Comparison of ENCODE assay signal across 9 cellular contexts in genomic region chr15:60583946-60584345, GRCh38.
DNase-seq lines count a peak whose midpoint lies in the region; ATAC-seq and TF ChIP-seq lines count a peak whose summit lies in the region.
"Had no signal": no experiment of that assay in that cellular context is flagged by ENCODE, and none has a peak within 500 bp of the region (broad histone marks: within the 10 kb centered on the region; RNA-seq: fewer than 3 reads in every experiment).

No MANE protein-coding gene starts in this region.

- peak; percentile 11 for TF ChIP-seq CTCF in GM06990 (IDR thresholded peaks at IDR 0.05; ENCODE audit: insufficient read depth, low read length, poor library complexity, severe bottlenecking)
- no peak for TF ChIP-seq CTCF in right atrium auricular region (IDR thresholded peaks at IDR 0.05)

- H3K27me3 ChIP-seq in CD4-positive, CD25-positive, alpha-beta regulatory T cell (ENCODE audit: control insufficient read depth, insufficient read depth, low read length) = no peaks in the 10 kb centered on the region
- H3K27me3 ChIP-seq in GM06990 (replicated peaks; ENCODE audit: control insufficient read depth, insufficient read depth, low read length) (no peaks in the 10 kb centered on the region), right atrium auricular region (no peaks in the 10 kb centered on the region)

- DNase-seq in CD4-positive, CD25-positive, alpha-beta regulatory T cell = peak in 1 of 3 donors; percentile 53
- DNase-seq in GM06990 (ENCODE audit: extremely low read depth, insufficient read length) (no peak), islet precursor cell (peak; percentile 59), cerebellar nuclear complex (lab: John Stamatoyannopoulos, UW) (no peak), right atrium auricular region (ENCODE audit: low spot score) (no peak)
- DNase-seq: stimulated activated CD4-positive, alpha-beta T cell treated with anti-CD3 and anti-CD28 coated beads, Interleukin-15, amount 100 ng/mL, for 24 hours had no signal

- H3K27me3 Mint-ChIP-seq in CD4-positive, CD25-positive, alpha-beta regulatory T cell = no peaks in the 10 kb centered on the region
- no peaks in the 10 kb centered on the region for H3K27me3 Mint-ChIP-seq in T-helper 1 cell treated with Interleukin-12 subunit alpha and Interleukin-12 subunit beta and Interleukin-4 antibody, amounts not matched to agents 30 μg/mL and 1 μg/mL, for 36 hours (ENCODE audit: low read depth)

- no peak for ATAC-seq in CD4-positive, CD25-positive, alpha-beta regulatory T cell (ENCODE audit: low read depth in 2 of 2)
- ATAC-seq in HG03442 (IDR thresholded peaks at IDR 0.05; ENCODE audit: unreplicated experiment) = no peak

- H3K27ac ChIP-seq in CD4-positive, CD25-positive, alpha-beta regulatory T cell (ENCODE audit: insufficient read depth, low read length, poor library complexity, severe bottlenecking) = peak overlapping the region; percentile 95
- peak overlapping the region in 1 of 2 donors; percentile 2 for H3K27ac ChIP-seq in right atrium auricular region

- no peaks in the 10 kb centered on the region for H3K9me3 Mint-ChIP-seq in CD4-positive, CD25-positive, alpha-beta regulatory T cell
- no peaks in the 10 kb centered on the region for H3K9me3 Mint-ChIP-seq in T-helper 1 cell treated with Interleukin-12 subunit alpha and Interleukin-12 subunit beta and Interleukin-4 antibody, amounts not matched to agents 30 μg/mL and 1 μg/mL, for 36 hours
- H3K9me3 Mint-ChIP-seq: nephron had no signal

- peaks cover 0 to 8% of the 10 kb centered on the region in 2 experiments for H3K9me3 ChIP-seq in CD4-positive, CD25-positive, alpha-beta regulatory T cell (ENCODE audit: control insufficient read depth in 2 of 2, low read length in 2 of 2)
- H3K9me3 ChIP-seq in right atrium auricular region = no peaks in the 10 kb centered on the region

- H3K4me3 ChIP-seq in CD4-positive, CD25-positive, alpha-beta regulatory T cell (ENCODE audit: low read depth, low read length) = peak overlapping the region; percentile 99
- H3K4me3 ChIP-seq in GM06990 (replicated peaks; ENCODE audit: low read depth, low read length) (no peak overlapping the region), right atrium auricular region (no peak overlapping the region)

- H3K4me1 ChIP-seq in CD4-positive, CD25-positive, alpha-beta regulatory T cell (ENCODE audit: control insufficient read depth, insufficient read depth, low read length, poor library complexity, severe bottlenecking) = peaks cover 97% of the 10 kb centered on the region
- peaks cover 0 to 18% of the 10 kb centered on the region in 2 donors for H3K4me1 ChIP-seq in right atrium auricular region

- H3K4me1 Mint-ChIP-seq in CD4-positive, CD25-positive, alpha-beta regulatory T cell = peaks cover 53 to 99% (median 81%) of the 10 kb centered on the region in 4 donors
- H3K4me1 Mint-ChIP-seq in T-helper 1 cell treated with Interleukin-12 subunit alpha and Interleukin-12 subunit beta and Interleukin-4 antibody, amounts not matched to agents 30 μg/mL and 1 μg/mL, for 36 hours (ENCODE audit: low read depth) = peaks cover 86% of the 10 kb centered on the region

- H3K36me3 ChIP-seq in CD4-positive, CD25-positive, alpha-beta regulatory T cell (ENCODE audit: control insufficient read depth, insufficient read depth, low read length) = no peaks in the 10 kb centered on the region
- H3K36me3 ChIP-seq in GM06990 (ENCODE audit: control insufficient read depth, insufficient read depth, low read length) (no peaks in the 10 kb centered on the region), right atrium auricular region (no peaks in the 10 kb centered on the region)

- H3K36me3 Mint-ChIP-seq in CD4-positive, CD25-positive, alpha-beta regulatory T cell = peaks cover 5% of the 10 kb centered on the region
- H3K36me3 Mint-ChIP-seq in T-helper 1 cell treated with Interleukin-12 subunit alpha and Interleukin-12 subunit beta and Interleukin-4 antibody, amounts not matched to agents 30 μg/mL and 1 μg/mL, for 36 hours (ENCODE audit: low read depth) = peaks cover 14% of the 10 kb centered on the region

- peak overlapping the region; percentile 94 to 97 (median 95) for H3K27ac Mint-ChIP-seq in CD4-positive, CD25-positive, alpha-beta regulatory T cell
- H3K27ac Mint-ChIP-seq in T-helper 1 cell treated with Interleukin-12 subunit alpha and Interleukin-12 subunit beta and Interleukin-4 antibody, amounts not matched to agents 30 μg/mL and 1 μg/mL, for 36 hours = peak overlapping the region; percentile 97
- H3K27ac Mint-ChIP-seq: nephron had no signal

- peak overlapping the region; percentile 76 to 94 (median 82) for H3K4me3 Mint-ChIP-seq in CD4-positive, CD25-positive, alpha-beta regulatory T cell
- H3K4me3 Mint-ChIP-seq in T-helper 1 cell treated with Interleukin-12 subunit alpha and Interleukin-12 subunit beta and Interleukin-4 antibody, amounts not matched to agents 30 μg/mL and 1 μg/mL, for 36 hours = peak overlapping the region; percentile 76
- H3K4me3 Mint-ChIP-seq: nephron had no signal
